8 cellular contexts compared by ENCODE assay signal in genomic region chr18:74496508-74497307, GRCh38. TPM values are rescaled to one million over a fixed set of nuclear protein-coding genes. Genes with fewer than 3 reads are reported as not detected.
DNase-seq lines count a peak whose midpoint lies in the region; ATAC-seq and TF ChIP-seq lines count a peak whose summit lies in the region.

No MANE protein-coding gene starts in this region.

- DNase-seq in DMS53 treated with DMSO at 0.1 percent for 48 hours (lab: John Stamatoyannopoulos, UW; ENCODE audit: unreplicated experiment) = peak; percentile 64
- no peak for DNase-seq in SK-N-MC (ENCODE audit: low read depth, low spot score)
- DNase-seq in body of pancreas = peak; percentile 65 to 70 (median 68)
- no peak for DNase-seq in immature natural killer cell
- DNase-seq in smooth muscle cell (lab: John Stamatoyannopoulos, UW; ENCODE audit: unreplicated experiment) = peak; percentile 81
- no peak for DNase-seq in cerebellar nuclear complex (lab: John Stamatoyannopoulos, UW)

- peak; percentile 28 for ATAC-seq in GM19463 (IDR thresholded peaks at IDR 0.05; ENCODE audit: unreplicated experiment)
- ATAC-seq in HG03520 (IDR thresholded peaks at IDR 0.05; ENCODE audit: unreplicated experiment) = peak; percentile 29
- ATAC-seq in body of pancreas = peak; percentile 36

- 1 to 2% methylated on average over 17 to 48 of the region's 48 CpGs for WGBS in body of pancreas, 2 donors
- 3% methylated on average over 45 of the region's 48 CpGs for WGBS in smooth muscle cell (ENCODE audit: low lambda C conversion rate)

- H3K4me3 ChIP-seq in SK-N-MC (peak overlapping the region; percentile 90), body of pancreas (peak overlapping the region; percentile 86 to 91), smooth muscle cell (peak overlapping the region; percentile 85)

- intact Hi-C loops in body of pancreas (cut with DNase I) = no loop called here

- no peak overlapping the region; the same call in 1 of the 2 replicates for H3K27ac ChIP-seq in SK-N-MC
- H3K27ac ChIP-seq in body of pancreas = peak overlapping the region; percentile 93 to 98 (median 98)
- peak overlapping the region; percentile 88 for H3K27ac ChIP-seq in smooth muscle cell (ENCODE audit: low read depth)

- peak overlapping the region; percentile 97 to 99 (median 98) for H3K27ac Mint-ChIP-seq in immature natural killer cell

- H3F3A ChIP-seq in smooth muscle cell (ENCODE audit: low read depth) = peaks cover 11% of the 10 kb centered on the region

- H3K9me3 Mint-ChIP-seq in immature natural killer cell = no peaks in the 10 kb centered on the region

- peaks cover 8 to 11% (median 10%) of the 10 kb centered on the region in 3 donors for H3K36me3 Mint-ChIP-seq in immature natural killer cell

- H2AFZ ChIP-seq in smooth muscle cell (ENCODE audit: low read depth) = peak overlapping the region; percentile 91

- peak in 1 of 3 donors; percentile 24 for TF ChIP-seq POLR2A in body of pancreas (IDR thresholded peaks at IDR 0.05)

- H3K27me3 Mint-ChIP-seq in immature natural killer cell (ENCODE audit: low read depth in 3 of 3) = peaks cover 14 to 24% (median 15%) of the 10 kb centered on the region in 3 donors

- H3K4me1 ChIP-seq in body of pancreas = peaks cover 50% of the 10 kb centered on the region
- no peaks in the 10 kb centered on the region for H3K4me1 ChIP-seq in smooth muscle cell (ENCODE audit: low read depth)

- H4K20me1 ChIP-seq in smooth muscle cell (ENCODE audit: low read depth) = peaks cover 8% of the 10 kb centered on the region

- TF ChIP-seq CTCF in body of pancreas (IDR thresholded peaks at IDR 0.05) (peak in 5 of 7 experiments; percentile 13 to 39 (median 23)), smooth muscle cell (IDR thresholded peaks at IDR 0.05; ENCODE audit: borderline replicate concordance, insufficient read depth, poor library complexity, severe bottlenecking) (peak; percentile 6)

- peaks cover 10% of the 10 kb centered on the region for H3K36me3 ChIP-seq in SK-N-MC (ENCODE audit: insufficient read depth, low read length)
- no peaks in the 10 kb centered on the region for H3K36me3 ChIP-seq in body of pancreas (replicated peaks in 1 of 2; ENCODE audit: insufficient read depth in 1 of 2, low read depth in 2 of 2)
- H3K36me3 ChIP-seq in smooth muscle cell (ENCODE audit: low read depth) = peaks cover 3% of the 10 kb centered on the region

- H3K4me1 Mint-ChIP-seq in immature natural killer cell = peaks cover 54 to 56% of the 10 kb centered on the region in 2 donors

- H3K27me3 ChIP-seq in body of pancreas (no peaks in the 10 kb centered on the region), smooth muscle cell (ENCODE audit: low read depth) (no peaks in the 10 kb centered on the region)

- H3K4me3 Mint-ChIP-seq in immature natural killer cell = peak overlapping the region; percentile 92 to 97 (median 95)

- H3K9me3 ChIP-seq in SK-N-MC (ENCODE audit: low read depth, low read length) = no peaks in the 10 kb centered on the region
- H3K9me3 ChIP-seq in body of pancreas = no peaks in the 10 kb centered on the region
- H3K9me3 ChIP-seq in smooth muscle cell (replicated peaks; ENCODE audit: low read depth) = no peaks in the 10 kb centered on the region

- H3K9ac ChIP-seq in SK-N-MC (ENCODE audit: insufficient read length) (peak overlapping the region; percentile 87), smooth muscle cell (ENCODE audit: low read depth) (peak overlapping the region; percentile 94)

- peak overlapping the region; percentile 90 for H3K4me2 ChIP-seq in smooth muscle cell

- peaks cover 20% of the 10 kb centered on the region for H3K79me2 ChIP-seq in smooth muscle cell (ENCODE audit: low read depth)

RNA-seq across cellular contexts. Expression of gene CNDP2, which starts 0.5 kb away (rescaled TPM):
- total RNA-seq in body of pancreas = 100 to 1,000 TPM in 1 of 2 donors, 10 to 100 TPM in 1; 83.0 to 145 TPM
- polyA plus RNA-seq in immature natural killer cell = 100 to 1,000 TPM; 117 to 187 (median 182) TPM
- total RNA-seq in smooth muscle cell = 48.0 and 73.4 TPM in 2 replicates
- polyA plus RNA-seq in smooth muscle cell = 64.1 and 81.1 TPM in 2 replicates

RNA-seq across cellular contexts. Expression of gene CNDP1, which starts 37.6 kb away (rescaled TPM):
- total RNA-seq in body of pancreas (under 1 TPM in 1 of 2 donors, not detected in 1; under 0.01 TPM), smooth muscle cell (0.18 TPM in 1 of 2 replicates, not detected in the other)
- polyA plus RNA-seq in immature natural killer cell (not detected), smooth muscle cell (not detected in 2 replicates)

RNA-seq across cellular contexts. Expression of gene DIPK1C, which starts 39.6 kb away (rescaled TPM):
- not detected for total RNA-seq in body of pancreas
- polyA plus RNA-seq in immature natural killer cell = not detected
- total RNA-seq in smooth muscle cell = not detected in 2 replicates
- polyA plus RNA-seq in smooth muscle cell = not detected in 2 replicates

Comparison
In these comparisons a context has a peak if more than half of its experiments do, and no peak if none do; other contexts are left out.
1. DNase-seq: peak in DMS53 treated with DMSO at 0.1 percent for 48 hours (single experiment), body of pancreas (4 of 4) and smooth muscle cell (single experiment); none in SK-N-MC (single experiment), immature natural killer cell (0 of 3) and cerebellar nuclear complex (0 of 2).
2. Peak in every context shown above with its lines, with median percentiles within 50 percentile points of each other: ATAC-seq and H3K4me3 ChIP-seq.